ENCODE assay signal across 1 cellular context in genomic region chr3:171239757-171240503, GRCh38.
TF ChIP-seq lines count a peak whose summit lies in the region.

No MANE protein-coding gene starts in this region.

TF ChIP-seq in K562, 482 proteins besides CTCF, POLR2A, EP300 and RAD21 (continued from another document and continues in another):
- TF ChIP-seq THAP12 (CRISPR knock-in tag; IDR thresholded peaks at IDR 0.05): no peak
- TF ChIP-seq ATF4 (CRISPR knock-in tag; IDR thresholded peaks at IDR 0.05): peak; percentile 85
- TF ChIP-seq MEF2A (IDR thresholded peaks at IDR 0.05; ENCODE audit: control insufficient read depth, low read depth, low read length): no peak
- no peak for TF ChIP-seq ZBTB12 (CRISPR knock-in tag; IDR thresholded peaks at IDR 0.05)
- no peak for TF ChIP-seq HNRNPL (IDR thresholded peaks at IDR 0.05; ENCODE audit: low read depth, low read length)
- TF ChIP-seq SRSF1 (IDR thresholded peaks at IDR 0.05; ENCODE audit: low read depth, low read length): no peak
- TF ChIP-seq ESRRA (IDR thresholded peaks at IDR 0.05; ENCODE audit: borderline replicate concordance, low read depth): no peak
- no peak for TF ChIP-seq BHLHE40 (IDR thresholded peaks at IDR 0.05; ENCODE audit: low read length)
- peak; percentile 54; the same call in 1 of the 2 replicates for TF ChIP-seq ZNF592 (IDR thresholded peaks at IDR 0.05)
- no peak for TF ChIP-seq ZNF165 (CRISPR knock-in tag; IDR thresholded peaks at IDR 0.05; ENCODE audit: borderline replicate concordance)
- 0 out of 4 replicates have a peak, but pooled peaks of 1 of the 2 experiments have one; percentile 23 for TF ChIP-seq SRF (CRISPR knock-in tag; IDR thresholded peaks at IDR 0.05)
- peak; percentile 42; the same call in 1 of the 2 replicates for TF ChIP-seq ZFX (CRISPR knock-in tag; IDR thresholded peaks at IDR 0.05)
- peak in 1 of 2 experiments; percentile 68 for TF ChIP-seq AFF1 (IDR thresholded peaks at IDR 0.05; ENCODE audit: low read depth in 1 of 2, partially characterized antibody in 2 of 2)
- no peak for TF ChIP-seq CHD2 (IDR thresholded peaks at IDR 0.05; ENCODE audit: low read depth, low read length)
- TF ChIP-seq JUND (IDR thresholded peaks at IDR 0.05; ENCODE audit: borderline replicate concordance, low read depth, low read length): peak; percentile 65; the same call in 1 of the 2 replicates
- TF ChIP-seq JUND (tag; IDR thresholded peaks at IDR 0.05; ENCODE audit: borderline replicate concordance, low read depth, low read length): no peak
- TF ChIP-seq MYC (IDR thresholded peaks at IDR 0.05; ENCODE audit: low read depth, low read length): peak; percentile 26; the same call in 1 of the 2 replicates
- no peak for TF ChIP-seq MYC (CRISPR knock-in tag; IDR thresholded peaks at IDR 0.05; ENCODE audit: borderline replicate concordance, low read depth)
- TF ChIP-seq NCOA1 (IDR thresholded peaks at IDR 0.05; ENCODE audit: low read depth): peak; percentile 35; the same call in 1 of the 2 replicates
- TF ChIP-seq HDAC3 (IDR thresholded peaks at IDR 0.05; ENCODE audit: borderline replicate concordance, partially characterized antibody): peak; percentile 30
- no peak for TF ChIP-seq SMARCA5 (IDR thresholded peaks at IDR 0.05)
- peak; percentile 45; the same call in 1 of the 2 replicates for TF ChIP-seq CTBP1 (IDR thresholded peaks at IDR 0.05; ENCODE audit: borderline replicate concordance)
- TF ChIP-seq ZBTB9 (CRISPR knock-in tag; IDR thresholded peaks at IDR 0.05): no peak
- peak; percentile 53 for TF ChIP-seq FOSL1 (tag; conservative IDR thresholded peaks at IDR 0.05)
- TF ChIP-seq CEBPG (CRISPR knock-in tag; IDR thresholded peaks at IDR 0.05): peak; percentile 90
- peak in 1 of 2 experiments; percentile 93; a peak in 2 of 4 replicates for TF ChIP-seq CEBPG (tag; conservative IDR thresholded peaks at IDR 0.05 in 1 of 2, IDR thresholded peaks at IDR 0.05 in 1 of 2)
- 0 out of 2 replicates have a peak, but pooled peaks have one; percentile 5 for TF ChIP-seq MTA3 (IDR thresholded peaks at IDR 0.05; ENCODE audit: borderline replicate concordance)
- 0 out of 2 replicates have a peak, but pooled peaks have one; percentile 30 for TF ChIP-seq ZNF197 (CRISPR knock-in tag; IDR thresholded peaks at IDR 0.05; ENCODE audit: low read depth)
- peak; percentile 89 to 93 for TF ChIP-seq TRIM24 (IDR thresholded peaks at IDR 0.05)
- peak; percentile 74 for TF ChIP-seq MEIS2 (IDR thresholded peaks at IDR 0.05; ENCODE audit: partially characterized antibody)
- no peak for TF ChIP-seq ZNF311 (CRISPR knock-in tag; IDR thresholded peaks at IDR 0.05)
- TF ChIP-seq MBD1 (CRISPR knock-in tag; IDR thresholded peaks at IDR 0.05): 0 out of 2 replicates have a peak, but pooled peaks have one; percentile 55
- peak; percentile 26 to 52; a peak in 1 of 4 replicates for TF ChIP-seq FOXK2 (conservative IDR thresholded peaks at IDR 0.05 in 1 of 2, IDR thresholded peaks at IDR 0.05 in 1 of 2; ENCODE audit: low read depth in 2 of 2)
- no peak for TF ChIP-seq DMBX1 (CRISPR knock-in tag; IDR thresholded peaks at IDR 0.05; ENCODE audit: borderline replicate concordance)
- TF ChIP-seq POLR2B (IDR thresholded peaks at IDR 0.05; ENCODE audit: low read depth, partially characterized antibody): peak; percentile 6
- TF ChIP-seq KAT2B (IDR thresholded peaks at IDR 0.05; ENCODE audit: low read depth, low read length): no peak
- no peak for TF ChIP-seq STAG1 (CRISPR knock-in tag; IDR thresholded peaks at IDR 0.05; ENCODE audit: borderline replicate concordance)
- 0 out of 2 replicates have a peak, but pooled peaks have one; percentile 5 for TF ChIP-seq JUN (IDR thresholded peaks at IDR 0.05; ENCODE audit: borderline replicate concordance, low read depth, low read length)
- no peak for TF ChIP-seq JUN (CRISPR knock-in tag; IDR thresholded peaks at IDR 0.05; ENCODE audit: borderline replicate concordance)
- peak; percentile 75 for TF ChIP-seq NBN (IDR thresholded peaks at IDR 0.05; ENCODE audit: low read depth)
- peak; percentile 31; the same call in 1 of the 2 replicates for TF ChIP-seq RBFOX2 (IDR thresholded peaks at IDR 0.05; ENCODE audit: low read depth, low read length)
- TF ChIP-seq SMARCA4 (IDR thresholded peaks at IDR 0.05): peak; percentile 41; the same call in 1 of the 2 replicates
- no peak for TF ChIP-seq MAFK (IDR thresholded peaks at IDR 0.05; ENCODE audit: low read length)
- peak; percentile 61 for TF ChIP-seq EP400 (IDR thresholded peaks at IDR 0.05)
- TF ChIP-seq ILK (tag; IDR thresholded peaks at IDR 0.05; ENCODE audit: borderline replicate concordance, low read depth): 0 out of 2 replicates have a peak, but pooled peaks have one; percentile 9
- no peak for TF ChIP-seq ZNF398 (CRISPR knock-in tag; IDR thresholded peaks at IDR 0.05)
